Comparison of ENCODE assay signal across 18 cellular contexts in genomic region chr22:43202326-43202725, GRCh38. TPM values are rescaled to one million over a fixed set of nuclear protein-coding genes. Genes with fewer than 3 reads are reported as not detected.
DNase-seq lines count a peak whose midpoint lies in the region; ATAC-seq, FAIRE-seq and TF ChIP-seq lines count a peak whose summit lies in the region.
"Had no signal": no experiment of that assay in that cellular context is flagged by ENCODE, and none has a peak within 500 bp of the region (broad histone marks: within the 10 kb centered on the region; RNA-seq: fewer than 3 reads in every experiment).

No MANE protein-coding gene starts in this region.

- no peaks in the 10 kb centered on the region for H3K9me3 ChIP-seq in CD4-positive, CD25-positive, alpha-beta regulatory T cell (ENCODE audit: control insufficient read depth in 2 of 2, low read length in 2 of 2)
- no peaks in the 10 kb centered on the region for H3K9me3 ChIP-seq in kidney (ENCODE audit: control insufficient read depth in 1 of 2, low read length in 2 of 2)

- ATAC-seq in CD4-positive, CD25-positive, alpha-beta regulatory T cell (ENCODE audit: low read depth in 2 of 2), result no peak
- ATAC-seq in WTC11, result no peak
- no peak for ATAC-seq in HG03196 (IDR thresholded peaks at IDR 0.05; ENCODE audit: unreplicated experiment)
- ATAC-seq: GM23338 had no signal

- H3K27me3 ChIP-seq in CD4-positive, CD25-positive, alpha-beta regulatory T cell (ENCODE audit: control insufficient read depth, insufficient read depth, low read length), result no peaks in the 10 kb centered on the region

- no peak for TF ChIP-seq CTCF in WTC11 (IDR thresholded peaks at IDR 0.05)
- no peak for TF ChIP-seq CTCF in kidney (IDR thresholded peaks at IDR 0.05; ENCODE audit: borderline replicate concordance, extremely low read depth, insufficient read depth)
- no peak for TF ChIP-seq CTCF in progenitor cell of endocrine pancreas (IDR thresholded peaks at IDR 0.05; ENCODE audit: unreplicated experiment)

- H3K9me3 Mint-ChIP-seq in CD4-positive, CD25-positive, alpha-beta regulatory T cell, result peaks cover 0 to 2% (median 0%) of the 10 kb centered on the region in 7 donors
- H3K9me3 Mint-ChIP-seq in WTC11, result no peaks in the 10 kb centered on the region
- no peaks in the 10 kb centered on the region for H3K9me3 Mint-ChIP-seq in progenitor cell of endocrine pancreas (ENCODE audit: low read depth)
- H3K9me3 Mint-ChIP-seq: GM23338, H9 had no signal

- H3K4me1 ChIP-seq in CD4-positive, CD25-positive, alpha-beta regulatory T cell (ENCODE audit: control insufficient read depth, insufficient read depth, low read length, poor library complexity, severe bottlenecking), result peaks cover 6% of the 10 kb centered on the region
- H3K4me1 ChIP-seq in kidney (ENCODE audit: control insufficient read depth in 1 of 2, insufficient read depth in 1 of 2, low read depth in 1 of 2, low read length in 2 of 2), result no peaks in the 10 kb centered on the region

- no peak for FAIRE-seq in kidney (lab: Jason Lieb, UNC)
- FAIRE-seq: A204.1, G401.6, GM12891, HTR-8/SVneo had no signal

- DNase-seq in CD4-positive, CD25-positive, alpha-beta regulatory T cell, result no peak
- no peak for DNase-seq in WTC11 (ENCODE audit: low spot score)
- DNase-seq in kidney, result peak; percentile 45
- no peak for DNase-seq in progenitor cell of endocrine pancreas (ENCODE audit: low spot score, unreplicated experiment)
- no peak for DNase-seq in T1000 (lab: John Stamatoyannopoulos, UW)
- DNase-seq in HuH-7 (ENCODE audit: low spot score), result no peak
- DNase-seq: C1 segment of cervical spinal cord; CD4-positive, alpha-beta memory T cell; DMS79 treated with DMSO at 0.1 percent for 48 hours; EL; H9 had no signal

- H3K4me1 Mint-ChIP-seq in CD4-positive, CD25-positive, alpha-beta regulatory T cell, result peaks cover 0 to 11% (median 0%) of the 10 kb centered on the region in 4 donors
- peaks cover 9% of the 10 kb centered on the region for H3K4me1 Mint-ChIP-seq in WTC11
- H3K4me1 Mint-ChIP-seq in progenitor cell of endocrine pancreas (ENCODE audit: low read depth), result peaks cover 3% of the 10 kb centered on the region

- no peak overlapping the region for H3K4me3 ChIP-seq in CD4-positive, CD25-positive, alpha-beta regulatory T cell (ENCODE audit: low read depth, low read length)
- H3K4me3 ChIP-seq in kidney (ENCODE audit: low read length in 2 of 2), result no peak overlapping the region
- H3K4me3 ChIP-seq: GM23338 had no signal

- CTCF ChIA-PET in WTC11 (lab: Charles Lee), result interaction anchor here (1.6 to 2.7 kb wide), 5 partner anchors 11 to 144 kb away, joined by 4 to 35 read pairs (median 9); partner anchors contain the start of gene TTLL12

- peak overlapping the region in 2 of 3 donors; percentile 48 to 51 for H3K27ac Mint-ChIP-seq in CD4-positive, CD25-positive, alpha-beta regulatory T cell
- H3K27ac Mint-ChIP-seq in WTC11, result peak overlapping the region; percentile 80; the same call in 1 of the 2 replicates
- peak overlapping the region; percentile 13 for H3K27ac Mint-ChIP-seq in progenitor cell of endocrine pancreas
- H3K27ac Mint-ChIP-seq: B cell, H9 had no signal

- H3K27me3 Mint-ChIP-seq in CD4-positive, CD25-positive, alpha-beta regulatory T cell, result peaks cover 10% of the 10 kb centered on the region
- no peaks in the 10 kb centered on the region for H3K27me3 Mint-ChIP-seq in WTC11 (ENCODE audit: low read depth)
- H3K27me3 Mint-ChIP-seq in progenitor cell of endocrine pancreas, result peaks cover 22% of the 10 kb centered on the region

- no peak overlapping the region for H3K9ac ChIP-seq in kidney (ENCODE audit: low read length in 2 of 2)

- POLR2A ChIA-PET in WTC11 (lab: Charles Lee), result no interaction called here

- H3K4me3 Mint-ChIP-seq in CD4-positive, CD25-positive, alpha-beta regulatory T cell, result no peak overlapping the region
- H3K4me3 Mint-ChIP-seq in WTC11 (no peak overlapping the region), progenitor cell of endocrine pancreas (ENCODE audit: low read depth) (no peak overlapping the region)
- H3K4me3 Mint-ChIP-seq: B cell; CD4-positive, alpha-beta memory T cell; GM23338; H9 had no signal

- intact Hi-C loops in kidney (cut with DNase I), result no loop called here

- no peaks in the 10 kb centered on the region for H3K36me3 ChIP-seq in CD4-positive, CD25-positive, alpha-beta regulatory T cell (ENCODE audit: control insufficient read depth, insufficient read depth, low read length)
- H3K36me3 ChIP-seq in kidney (ENCODE audit: control insufficient read depth in 1 of 2, insufficient read depth in 2 of 2, low read length in 2 of 2), result no peaks in the 10 kb centered on the region

- no peaks in the 10 kb centered on the region for H3K36me3 Mint-ChIP-seq in CD4-positive, CD25-positive, alpha-beta regulatory T cell
- H3K36me3 Mint-ChIP-seq in WTC11 (no peaks in the 10 kb centered on the region), progenitor cell of endocrine pancreas (ENCODE audit: insufficient read depth) (no peaks in the 10 kb centered on the region)
- H3K36me3 Mint-ChIP-seq: CD4-positive, alpha-beta memory T cell had no signal

- H3K27ac ChIP-seq in CD4-positive, CD25-positive, alpha-beta regulatory T cell (ENCODE audit: insufficient read depth, low read length, poor library complexity, severe bottlenecking), result no peak overlapping the region
- no peak overlapping the region for H3K27ac ChIP-seq in kidney (ENCODE audit: low read depth in 2 of 2, low read length in 2 of 2)

TF ChIP-seq in WTC11, 78 proteins besides CTCF, POLR2A, EP300 and RAD21 (continues in another document):
- no peak for TF ChIP-seq PRDM15 (CRISPR knock-in tag; IDR thresholded peaks at IDR 0.05)
- TF ChIP-seq TEAD1 (CRISPR knock-in tag; IDR thresholded peaks at IDR 0.05), result no peak

RNA-seq across cellular contexts. Expression of gene TTLL12, which starts 15.4 kb away (rescaled TPM):
- total RNA-seq in CD4-positive, CD25-positive, alpha-beta regulatory T cell, result 14.1 TPM
- 10 to 100 TPM; 20.8 to 23.7 (median 21.8) TPM for polyA plus RNA-seq in CD4-positive, CD25-positive, alpha-beta regulatory T cell
- total RNA-seq in WTC11 (2021), result 129 to 134 TPM (median 129 TPM) in 3 replicates
- total RNA-seq in kidney, result 26.3 TPM
- 11.5 TPM for polyA plus RNA-seq in kidney (ENCODE audit: insufficient read depth, low read depth, low replicate concordance)
- total RNA-seq in progenitor cell of endocrine pancreas, result 40.9 and 43.9 TPM in 2 replicates

RNA-seq across cellular contexts. Expression of gene TSPO, which starts 51.0 kb away (rescaled TPM):
- 79.9 TPM for total RNA-seq in CD4-positive, CD25-positive, alpha-beta regulatory T cell
- polyA plus RNA-seq in CD4-positive, CD25-positive, alpha-beta regulatory T cell, result 100 to 1,000 TPM; 332 to 603 (median 474) TPM
- 21.9 to 28.6 TPM (median 23.8 TPM) in 3 replicates for total RNA-seq in WTC11 (2021)
- total RNA-seq in kidney, result 134 TPM
- polyA plus RNA-seq in kidney (ENCODE audit: insufficient read depth, low read depth, low replicate concordance), result 173 TPM
- total RNA-seq in progenitor cell of endocrine pancreas, result 0.79 and 1.2 TPM in 2 replicates

RNA-seq across cellular contexts. Expression of gene MCAT, which starts 59.1 kb away (rescaled TPM):
- 6.5 TPM for total RNA-seq in CD4-positive, CD25-positive, alpha-beta regulatory T cell
- polyA plus RNA-seq in CD4-positive, CD25-positive, alpha-beta regulatory T cell, result 1 to 10 TPM; 5.4 to 9.8 (median 8.4) TPM
- 16.2 to 18.5 TPM (median 16.6 TPM) in 3 replicates for total RNA-seq in WTC11 (2021)
- total RNA-seq in kidney, result 24.8 TPM
- 74.7 TPM for polyA plus RNA-seq in kidney (ENCODE audit: insufficient read depth, low read depth, low replicate concordance)
- total RNA-seq in progenitor cell of endocrine pancreas, result 20.4 and 24.0 TPM in 2 replicates

Comparison
In these comparisons a context has a peak if more than half of its experiments do, and no peak if none do; other contexts are left out.
1. H3K27ac Mint-ChIP-seq: peak in every context shown above with its lines; median percentile 80 in WTC11; 50 in CD4-positive, CD25-positive, alpha-beta regulatory T cell; 13 in progenitor cell of endocrine pancreas.
2. RNA of gene TSPO, which starts 51.0 kb away (total RNA-seq): 134 TPM in kidney (single experiment), 79.9 TPM in CD4-positive, CD25-positive, alpha-beta regulatory T cell (single experiment) and 21.9 to 28.6 TPM in WTC11; 0.79 to 1.2 TPM in progenitor cell of endocrine pancreas; every median in the first group is over 10 times any median in the second.